1 cellular context compared by ENCODE assay signal in the genomic region with DNA sequence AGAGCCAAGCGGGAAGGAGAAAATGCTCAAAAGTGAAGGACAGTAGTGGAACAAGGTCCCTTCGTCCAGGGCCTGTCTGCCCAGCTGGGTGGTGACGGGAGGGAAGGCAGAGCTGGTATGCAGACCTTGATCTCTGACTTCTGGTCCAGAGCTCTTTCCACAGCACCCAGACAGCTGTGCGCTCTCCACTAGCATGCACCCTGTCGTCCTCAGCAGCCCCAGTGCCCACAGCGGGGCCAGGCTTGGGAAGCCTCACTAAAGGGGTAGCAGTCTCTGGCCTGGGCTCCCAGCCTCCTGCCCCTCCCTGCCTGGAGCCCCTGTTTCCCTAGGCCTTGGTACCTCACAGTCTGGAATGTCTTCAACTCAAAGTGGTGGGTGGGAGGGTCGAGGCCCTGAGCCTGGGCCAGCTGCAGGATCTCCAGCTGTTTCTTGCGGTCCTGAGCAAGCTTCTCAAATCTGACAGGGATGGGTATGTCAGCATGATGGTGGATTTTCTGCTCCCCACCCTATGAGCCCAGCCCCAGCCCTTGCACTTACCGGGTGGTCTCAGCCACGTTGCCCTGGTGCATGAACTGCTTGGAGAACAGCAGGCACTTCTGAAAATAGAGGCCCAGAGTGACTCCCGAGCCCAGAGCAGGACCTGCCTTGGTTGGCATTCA.
TF ChIP-seq lines count a peak whose summit lies in the region.

No MANE protein-coding gene starts in this region.

TF ChIP-seq in HepG2, 621 proteins besides CTCF, POLR2A, EP300 and RAD21 (continued from another document):
- TF ChIP-seq ARID4A (CRISPR knock-in tag; IDR thresholded peaks at IDR 0.05; ENCODE audit: borderline replicate concordance) = peak; percentile 43; the same call in 1 of the 2 replicates
- no peak for TF ChIP-seq RAD51 (IDR thresholded peaks at IDR 0.05; ENCODE audit: borderline replicate concordance)
- TF ChIP-seq ZBTB4 (CRISPR knock-in tag; IDR thresholded peaks at IDR 0.05; ENCODE audit: borderline replicate concordance) = peak; percentile 43; the same call in 1 of the 2 replicates
- TF ChIP-seq HNF4A (CRISPR knock-in tag; IDR thresholded peaks at IDR 0.05) = peak; percentile 32; the same call in 1 of the 2 replicates
- peak; percentile 56 for TF ChIP-seq AGO2 (optimal IDR thresholded peaks at IDR 0.05; ENCODE audit: low read depth, low read length)
- no peak for TF ChIP-seq CEBPB (IDR thresholded peaks at IDR 0.05; ENCODE audit: borderline replicate concordance, low read depth, low read length)
- TF ChIP-seq, protein P1, sequence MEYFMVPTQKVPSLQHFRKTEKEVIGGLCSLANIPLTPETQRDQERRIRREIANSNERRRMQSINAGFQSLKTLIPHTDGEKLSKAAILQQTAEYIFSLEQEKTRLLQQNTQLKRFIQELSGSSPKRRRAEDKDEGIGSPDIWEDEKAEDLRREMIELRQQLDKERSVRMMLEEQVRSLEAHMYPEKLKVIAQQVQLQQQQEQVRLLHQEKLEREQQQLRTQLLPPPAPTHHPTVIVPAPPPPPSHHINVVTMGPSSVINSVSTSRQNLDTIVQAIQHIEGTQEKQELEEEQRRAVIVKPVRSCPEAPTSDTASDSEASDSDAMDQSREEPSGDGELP (IDR thresholded peaks at IDR 0.05; ENCODE audit: borderline replicate concordance, low read depth) = peak; percentile 56
- 0 out of 2 replicates have a peak, but pooled peaks have one; percentile 16 for TF ChIP-seq ZNF574 (CRISPR knock-in tag; IDR thresholded peaks at IDR 0.05)
- 0 out of 2 replicates have a peak, but pooled peaks have one; percentile 51 for TF ChIP-seq ESRRA (CRISPR knock-in tag; IDR thresholded peaks at IDR 0.05; ENCODE audit: low read depth)
- no peak for TF ChIP-seq MXI1 (IDR thresholded peaks at IDR 0.05; ENCODE audit: borderline replicate concordance, low read depth, low read length)
- TF ChIP-seq ZBTB38 (CRISPR knock-in tag; IDR thresholded peaks at IDR 0.05) = peak; percentile 67
- peak; percentile 69 for TF ChIP-seq TEAD3 (CRISPR knock-in tag; optimal IDR thresholded peaks at IDR 0.05; ENCODE audit: borderline replicate concordance)
- TF ChIP-seq, protein P2, sequence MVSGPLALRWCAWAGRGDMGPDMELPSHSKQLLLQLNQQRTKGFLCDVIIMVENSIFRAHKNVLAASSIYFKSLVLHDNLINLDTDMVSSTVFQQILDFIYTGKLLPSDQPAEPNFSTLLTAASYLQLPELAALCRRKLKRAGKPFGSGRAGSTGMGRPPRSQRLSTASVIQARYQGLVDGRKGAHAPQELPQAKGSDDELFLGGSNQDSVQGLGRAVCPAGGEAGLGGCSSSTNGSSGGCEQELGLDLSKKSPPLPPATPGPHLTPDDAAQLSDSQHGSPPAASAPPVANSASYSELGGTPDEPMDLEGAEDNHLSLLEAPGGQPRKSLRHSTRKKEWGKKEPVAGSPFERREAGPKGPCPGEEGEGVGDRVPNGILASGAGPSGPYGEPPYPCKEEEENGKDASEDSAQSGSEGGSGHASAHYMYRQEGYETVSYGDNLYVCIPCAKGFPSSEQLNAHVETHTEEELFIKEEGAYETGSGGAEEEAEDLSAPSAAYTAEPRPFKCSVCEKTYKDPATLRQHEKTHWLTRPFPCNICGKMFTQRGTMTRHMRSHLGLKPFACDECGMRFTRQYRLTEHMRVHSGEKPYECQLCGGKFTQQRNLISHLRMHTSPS (CRISPR knock-in tag; IDR thresholded peaks at IDR 0.05; ENCODE audit: low read depth) = peak; percentile 75; the same call in 1 of the 2 replicates
- TF ChIP-seq SALL1 (CRISPR knock-in tag; IDR thresholded peaks at IDR 0.05) = peak; percentile 23
- TF ChIP-seq MTA1 (CRISPR knock-in tag; IDR thresholded peaks at IDR 0.05; ENCODE audit: borderline replicate concordance) = 0 out of 2 replicates have a peak, but pooled peaks have one; percentile 21
